9 cellular contexts compared by ENCODE assay signal in genomic region chr12:59595557-59596231, GRCh38. TPM values are rescaled to one million over a fixed set of nuclear protein-coding genes. Genes with fewer than 3 reads are reported as not detected.
A peak's percentile ranks its signal among the peaks of the same experiment; 100 is the strongest.
DNase-seq lines count a peak whose midpoint lies in the region; ATAC-seq and TF ChIP-seq lines count a peak whose summit lies in the region.
"Had no signal": no experiment of that assay in that cellular context is flagged by ENCODE, and none has a peak within 500 bp of the region (broad histone marks: within the 10 kb centered on the region; RNA-seq: fewer than 3 reads in every experiment).

Gene SLC16A7 (plus strand): TSS chr12:59596029. CDS start chr12:59704802, 108,773 bp downstream.

- no peaks in the 10 kb centered on the region for H3K27me3 Mint-ChIP-seq in activated CD4-positive, alpha-beta T cell treated with anti-CD3 and anti-CD28 coated beads, Interleukin-2, amount 10 ng/mL, durations not matched to agents 24 days and 14 days

- peak within 1 kb of the TSS; percentile 100 for H3K27ac Mint-ChIP-seq in activated CD4-positive, alpha-beta T cell treated with anti-CD3 and anti-CD28 coated beads, Interleukin-2, amount 10 ng/mL, durations not matched to agents 24 days and 14 days

- peaks cover 42% of the 10 kb centered on the region for H3K4me1 Mint-ChIP-seq in activated CD4-positive, alpha-beta T cell treated with anti-CD3 and anti-CD28 coated beads, Interleukin-2, amount 10 ng/mL, durations not matched to agents 24 days and 14 days

- H3K27ac ChIP-seq in coronary artery: peak within 1 kb of the TSS; percentile 99

- no peaks in the 10 kb centered on the region for H3K9me3 Mint-ChIP-seq in activated CD4-positive, alpha-beta T cell treated with anti-CD3 and anti-CD28 coated beads, Interleukin-2, amount 10 ng/mL, durations not matched to agents 24 days and 14 days

- peak within 1 kb of the TSS; percentile 88 for H3K4me3 Mint-ChIP-seq in activated CD4-positive, alpha-beta T cell treated with anti-CD3 and anti-CD28 coated beads, Interleukin-2, amount 10 ng/mL, durations not matched to agents 24 days and 14 days

- ATAC-seq in HG03432 (IDR thresholded peaks at IDR 0.05; ENCODE audit: unreplicated experiment): peak; percentile 71

- TF ChIP-seq CTCF in AG09319 (IDR thresholded peaks at IDR 0.05; ENCODE audit: low read depth, low read length) (0 out of 2 replicates have a peak, but pooled peaks have one; percentile 0), coronary artery (IDR thresholded peaks at IDR 0.05) (no peak)

- H3K36me3 Mint-ChIP-seq in activated CD4-positive, alpha-beta T cell treated with anti-CD3 and anti-CD28 coated beads, Interleukin-2, amount 10 ng/mL, durations not matched to agents 24 days and 14 days (ENCODE audit: low read depth): peaks cover 23% of the 10 kb centered on the region

- intact Hi-C loops in activated CD4-positive, alpha-beta T cell treated with anti-CD3 and anti-CD28 coated beads, Interleukin-2, amount 10 ng/mL, durations not matched to agents 24 days and 14 days (cut with micrococcal nuclease): loop anchor here (2.0 to 10.0 kb wide), 3 partner anchors 193 to 1751 kb away; partner anchors contain the start of gene CTDSP2

- peak; percentile 91 for DNase-seq in AG09319 (ENCODE audit: extremely low read depth, low read depth)
- peak; percentile 40 for DNase-seq in GM19238 (ENCODE audit: insufficient read length, low spot score)
- peak; percentile 89 to 96 for DNase-seq in NCI-H524 (lab: John Stamatoyannopoulos, UW)
- DNase-seq in activated CD4-positive, alpha-beta T cell treated with anti-CD3 and anti-CD28 coated beads, Interleukin-2, amount 10 ng/mL, durations not matched to agents 24 days and 14 days: peak; percentile 93
- peak; percentile 96 for DNase-seq in coronary artery (ENCODE audit: low spot score)
- peak; percentile 95 for DNase-seq in left kidney (ENCODE audit: low read depth, low spot score)
- peak; percentile 87 for DNase-seq in stimulated activated CD4-positive, alpha-beta T cell treated with anti-CD3 and anti-CD28 coated beads, Interleukin-1b, Interleukin-23, amount 100 ng/mL, for 48 hours

- H3K4me3 ChIP-seq in coronary artery: peak within 1 kb of the TSS; percentile 87

RNA-seq across cellular contexts. Expression of gene SLC16A7, which starts in this region (rescaled TPM):
- 43.7 and 44.2 TPM in 2 replicates for total RNA-seq in activated CD4-positive, alpha-beta T cell treated with anti-CD3 and anti-CD28 coated beads, Interleukin-2, amount 10 ng/mL, durations not matched to agents 24 days and 14 days
- total RNA-seq: HT1080 had no signal

Comparison
In these comparisons a context has a peak if more than half of its experiments do, and no peak if none do; other contexts are left out.
1. Peak in every context shown above with its lines: DNase-seq, ATAC-seq, H3K4me3 ChIP-seq and H3K27ac ChIP-seq.
2. DNase-seq: peak in every context shown above with its lines; median percentile 96 in coronary artery; 95 in left kidney; 93 in activated CD4-positive, alpha-beta T cell treated with anti-CD3 and anti-CD28 coated beads, Interleukin-2, amount 10 ng/mL, durations not matched to agents 24 days and 14 days; 92 in NCI-H524; 91 in AG09319; 87 in stimulated activated CD4-positive, alpha-beta T cell treated with anti-CD3 and anti-CD28 coated beads, Interleukin-1b, Interleukin-23, amount 100 ng/mL, for 48 hours; 40 in GM19238.